10 cellular contexts compared by ENCODE assay signal in the genomic region with DNA sequence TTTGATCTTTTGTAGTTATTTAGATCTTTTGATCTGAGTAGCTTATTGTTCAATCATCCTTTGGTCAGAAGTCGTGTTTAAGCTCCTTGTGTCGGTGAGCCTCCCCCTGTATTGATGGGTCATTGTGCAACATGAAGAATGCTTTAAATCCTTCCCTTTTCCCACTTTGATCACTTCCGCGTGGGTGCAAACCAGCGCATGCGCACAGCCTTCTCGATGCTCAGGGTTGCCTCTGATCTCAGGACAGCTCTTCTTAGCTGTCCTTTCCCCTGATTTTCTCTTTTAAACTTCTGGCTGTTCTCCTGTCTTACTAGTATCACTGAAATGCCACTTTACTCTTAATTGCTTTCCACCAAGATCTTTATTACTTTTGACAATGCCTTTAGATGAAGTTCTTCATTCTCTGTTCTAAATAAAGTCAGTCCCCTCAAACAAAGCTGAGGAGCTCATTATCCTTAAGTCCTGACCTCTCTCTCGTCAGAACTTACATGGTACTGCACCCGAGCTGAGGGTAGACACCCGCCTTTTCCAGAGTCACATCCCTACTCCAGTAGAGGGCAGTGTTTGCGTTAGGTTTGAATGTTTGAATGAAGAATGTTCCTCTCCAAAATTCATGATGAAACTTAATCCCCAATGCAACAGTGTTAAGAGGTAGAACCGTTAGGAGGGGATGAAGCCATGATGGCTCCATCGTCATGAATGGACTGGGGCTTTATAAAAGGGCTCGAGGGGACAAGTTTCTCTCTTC.
DNase-seq lines count a peak whose midpoint lies in the region; ATAC-seq, FAIRE-seq and TF ChIP-seq lines count a peak whose summit lies in the region.
"Had no signal": no experiment of that assay in that cellular context is flagged by ENCODE, and none has a peak within 500 bp of the region (broad histone marks: within the 10 kb centered on the region; RNA-seq: fewer than 3 reads in every experiment).

No MANE protein-coding gene starts in this region.

- no peaks in the 10 kb centered on the region for H4K20me1 ChIP-seq in OCI-LY3 (ENCODE audit: insufficient read depth, low read length)

- TF ChIP-seq CTCF in heart right ventricle (IDR thresholded peaks at IDR 0.05): peak in 8 of 9 donors; percentile 14 to 51 (median 46)
- TF ChIP-seq CTCF in right atrium auricular region (IDR thresholded peaks at IDR 0.05): peak in 1 of 2 donors; percentile 55
- peak; percentile 74 for TF ChIP-seq CTCF in OCI-LY3 (IDR thresholded peaks at IDR 0.05; ENCODE audit: low read depth, low read length)
- peak; percentile 61 for TF ChIP-seq CTCF in left ventricle myocardium inferior (IDR thresholded peaks at IDR 0.05; ENCODE audit: borderline replicate concordance)

- peak overlapping the region; percentile 9; the same call in 1 of the 2 replicates for H3K9ac ChIP-seq in OCI-LY3 (ENCODE audit: low read length)

- no peaks in the 10 kb centered on the region for H3K27me3 ChIP-seq in heart right ventricle
- no peaks in the 10 kb centered on the region for H3K27me3 ChIP-seq in right atrium auricular region
- no peaks in the 10 kb centered on the region for H3K27me3 ChIP-seq in OCI-LY3 (ENCODE audit: low read depth, low read length)
- no peaks in the 10 kb centered on the region for H3K27me3 ChIP-seq in left ventricle myocardium inferior (ENCODE audit: low read depth)

- intact Hi-C loops in heart right ventricle (cut with DNase I): loop anchor here in 1 of 10 donors (10.0 kb wide), 1 partner anchor 1083 kb away; no protein-coding TSS in a partner anchor
- intact Hi-C loops in left ventricle myocardium inferior (cut with micrococcal nuclease): no loop called here

- peak overlapping the region; percentile 44; the same call in 1 of the 2 replicates for H2AFZ ChIP-seq in OCI-LY3 (ENCODE audit: low read depth, low read length)

- peak in 3 of 8 donors; percentile 39 to 62 (median 50) for ATAC-seq in heart right ventricle
- ATAC-seq in HG03095 (IDR thresholded peaks at IDR 0.05; ENCODE audit: unreplicated experiment): no peak
- ATAC-seq in GM19395 (IDR thresholded peaks at IDR 0.05; ENCODE audit: unreplicated experiment): no peak

- H3K27ac ChIP-seq in heart right ventricle: no peak overlapping the region
- no peak overlapping the region for H3K27ac ChIP-seq in right atrium auricular region
- no peak overlapping the region for H3K27ac ChIP-seq in OCI-LY3 (ENCODE audit: low read length)
- H3K27ac ChIP-seq in left ventricle myocardium inferior (replicated peaks): no peak overlapping the region

- H3K79me2 ChIP-seq in OCI-LY3 (ENCODE audit: low read length): no peaks in the 10 kb centered on the region

- H3K9me3 ChIP-seq in heart right ventricle: no peaks in the 10 kb centered on the region
- H3K9me3 ChIP-seq in right atrium auricular region: no peaks in the 10 kb centered on the region
- no peaks in the 10 kb centered on the region for H3K9me3 ChIP-seq in OCI-LY3 (ENCODE audit: insufficient read depth, low read length)
- H3K9me3 ChIP-seq in left ventricle myocardium inferior (replicated peaks): no peaks in the 10 kb centered on the region

- peak; percentile 59 for FAIRE-seq in urothelium cell line (lab: Jason Lieb, UNC)
- FAIRE-seq: astrocyte had no signal

- H3K4me1 ChIP-seq in heart right ventricle (no peaks in the 10 kb centered on the region), right atrium auricular region (no peaks in the 10 kb centered on the region), OCI-LY3 (ENCODE audit: low read length) (no peaks in the 10 kb centered on the region; the same call in 1 of the 2 replicates), left ventricle myocardium inferior (no peaks in the 10 kb centered on the region)

- H3K36me3 ChIP-seq in heart right ventricle (no peaks in the 10 kb centered on the region), right atrium auricular region (no peaks in the 10 kb centered on the region), OCI-LY3 (replicated peaks; ENCODE audit: low read depth, low read length) (no peaks in the 10 kb centered on the region), left ventricle myocardium inferior (no peaks in the 10 kb centered on the region)

- H3K4me2 ChIP-seq in OCI-LY3 (ENCODE audit: low read length): peak overlapping the region; percentile 60

- 57 to 69% methylated on average over 14 of the region's 14 CpGs for WGBS in heart right ventricle, 2 donors

- no peak for DNase-seq in heart right ventricle
- DNase-seq in right atrium auricular region (ENCODE audit: low spot score): no peak
- no peak for DNase-seq in left ventricle myocardium inferior
- peak; percentile 52 for DNase-seq in urothelium cell line (ENCODE audit: low spot score)
- no peak for DNase-seq in effector CD4-positive, alpha-beta T cell
- DNase-seq: GF-D8 had no signal

- H3K4me3 ChIP-seq in heart right ventricle: no peak overlapping the region
- no peak overlapping the region for H3K4me3 ChIP-seq in right atrium auricular region
- H3K4me3 ChIP-seq in OCI-LY3 (ENCODE audit: low read length): peak overlapping the region; percentile 41
- no peak overlapping the region for H3K4me3 ChIP-seq in left ventricle myocardium inferior
